1 cellular context compared by ENCODE assay signal in the genomic region with DNA sequence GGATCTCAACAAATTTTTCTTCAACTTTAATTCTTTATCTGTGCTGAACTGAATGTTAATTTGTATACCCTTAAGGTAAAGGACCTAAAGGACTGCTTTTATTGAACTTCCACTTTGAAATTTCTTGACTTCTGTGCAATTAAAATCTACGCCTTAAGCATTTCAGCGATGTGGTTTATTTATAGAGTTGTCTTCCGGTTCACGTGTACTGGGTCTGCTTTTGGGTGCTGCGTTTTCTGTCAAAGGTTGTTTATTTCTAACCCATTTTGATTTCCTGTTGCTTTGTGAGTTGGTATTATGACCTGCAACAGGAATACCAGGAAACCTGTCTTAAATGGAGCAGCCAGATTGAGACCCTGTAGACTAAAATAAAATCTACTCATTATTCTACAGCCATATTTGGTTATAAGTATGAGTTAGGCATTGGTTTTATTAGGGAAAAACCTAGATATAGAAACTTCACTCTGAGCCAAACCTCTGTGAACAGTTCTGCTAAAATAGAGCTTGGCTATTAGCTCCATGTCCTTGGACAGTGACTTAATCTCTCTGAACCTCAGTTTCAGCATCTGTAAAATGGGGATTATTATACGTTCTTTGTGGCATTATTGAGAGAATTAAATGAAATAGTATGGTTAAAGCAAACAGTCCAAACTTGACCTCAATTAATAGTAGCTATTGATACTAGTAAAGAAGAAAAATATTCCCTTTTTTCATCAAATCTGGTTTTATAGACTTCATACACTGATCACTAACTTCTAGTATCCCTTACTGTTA.
A peak's percentile ranks its signal among the peaks of the same experiment; 100 is the strongest.
TF ChIP-seq lines count a peak whose summit lies in the region.

No MANE protein-coding gene starts in this region.

TF ChIP-seq in K562, 482 proteins besides CTCF, POLR2A, EP300 and RAD21:
- TF ChIP-seq, protein P1, sequence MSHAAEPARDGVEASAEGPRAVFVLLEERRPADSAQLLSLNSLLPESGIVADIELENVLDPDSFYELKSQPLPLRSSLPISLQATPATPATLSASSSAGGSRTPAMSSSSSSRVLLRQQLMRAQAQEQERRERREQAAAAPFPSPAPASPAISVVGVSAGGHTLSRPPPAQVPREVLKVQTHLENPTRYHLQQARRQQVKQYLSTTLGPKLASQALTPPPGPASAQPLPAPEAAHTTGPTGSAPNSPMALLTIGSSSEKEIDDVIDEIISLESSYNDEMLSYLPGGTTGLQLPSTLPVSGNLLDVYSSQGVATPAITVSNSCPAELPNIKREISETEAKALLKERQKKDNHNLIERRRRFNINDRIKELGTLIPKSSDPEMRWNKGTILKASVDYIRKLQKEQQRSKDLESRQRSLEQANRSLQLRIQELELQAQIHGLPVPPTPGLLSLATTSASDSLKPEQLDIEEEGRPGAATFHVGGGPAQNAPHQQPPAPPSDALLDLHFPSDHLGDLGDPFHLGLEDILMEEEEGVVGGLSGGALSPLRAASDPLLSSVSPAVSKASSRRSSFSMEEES (CRISPR knock-in tag; IDR thresholded peaks at IDR 0.05): no peak
- no peak for TF ChIP-seq KLF6 (CRISPR knock-in tag; IDR thresholded peaks at IDR 0.05; ENCODE audit: borderline replicate concordance)
- no peak for TF ChIP-seq PRPF4 (IDR thresholded peaks at IDR 0.05; ENCODE audit: insufficient read depth, low read depth, low read length, poor library complexity, severe bottlenecking)
- peak; percentile 58; the same call in 1 of the 2 replicates for TF ChIP-seq ADNP (tag; IDR thresholded peaks at IDR 0.05)
- no peak for TF ChIP-seq GTF2F1 (IDR thresholded peaks at IDR 0.05; ENCODE audit: low read depth, low read length)
- TF ChIP-seq STAT5A (IDR thresholded peaks at IDR 0.05; ENCODE audit: borderline replicate concordance, low read length): no peak
- TF ChIP-seq CCAR2 (IDR thresholded peaks at IDR 0.05; ENCODE audit: low read depth, low read length): no peak
- TF ChIP-seq ZNF311 (CRISPR knock-in tag; IDR thresholded peaks at IDR 0.05): no peak
- no peak for TF ChIP-seq CBX3 (IDR thresholded peaks at IDR 0.05; ENCODE audit: borderline replicate concordance in 1 of 2, low read length in 2 of 2)
- TF ChIP-seq, protein P2, sequence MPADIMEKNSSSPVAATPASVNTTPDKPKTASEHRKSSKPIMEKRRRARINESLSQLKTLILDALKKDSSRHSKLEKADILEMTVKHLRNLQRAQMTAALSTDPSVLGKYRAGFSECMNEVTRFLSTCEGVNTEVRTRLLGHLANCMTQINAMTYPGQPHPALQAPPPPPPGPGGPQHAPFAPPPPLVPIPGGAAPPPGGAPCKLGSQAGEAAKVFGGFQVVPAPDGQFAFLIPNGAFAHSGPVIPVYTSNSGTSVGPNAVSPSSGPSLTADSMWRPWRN (IDR thresholded peaks at IDR 0.05; ENCODE audit: low read depth): no peak
- no peak for TF ChIP-seq ZNF175 (CRISPR knock-in tag; IDR thresholded peaks at IDR 0.05; ENCODE audit: low read depth)
- TF ChIP-seq BCOR (IDR thresholded peaks at IDR 0.05): peak; percentile 81
- TF ChIP-seq ZNF583 (CRISPR knock-in tag; IDR thresholded peaks at IDR 0.05): no peak
- peak; percentile 89 for TF ChIP-seq RBM25 (IDR thresholded peaks at IDR 0.05; ENCODE audit: low read depth, low read length, severe bottlenecking)
- no peak for TF ChIP-seq ZBTB8A (IDR thresholded peaks at IDR 0.05; ENCODE audit: partially characterized antibody)
- TF ChIP-seq GATAD2A (IDR thresholded peaks at IDR 0.05): no peak
- TF ChIP-seq, protein P3, sequence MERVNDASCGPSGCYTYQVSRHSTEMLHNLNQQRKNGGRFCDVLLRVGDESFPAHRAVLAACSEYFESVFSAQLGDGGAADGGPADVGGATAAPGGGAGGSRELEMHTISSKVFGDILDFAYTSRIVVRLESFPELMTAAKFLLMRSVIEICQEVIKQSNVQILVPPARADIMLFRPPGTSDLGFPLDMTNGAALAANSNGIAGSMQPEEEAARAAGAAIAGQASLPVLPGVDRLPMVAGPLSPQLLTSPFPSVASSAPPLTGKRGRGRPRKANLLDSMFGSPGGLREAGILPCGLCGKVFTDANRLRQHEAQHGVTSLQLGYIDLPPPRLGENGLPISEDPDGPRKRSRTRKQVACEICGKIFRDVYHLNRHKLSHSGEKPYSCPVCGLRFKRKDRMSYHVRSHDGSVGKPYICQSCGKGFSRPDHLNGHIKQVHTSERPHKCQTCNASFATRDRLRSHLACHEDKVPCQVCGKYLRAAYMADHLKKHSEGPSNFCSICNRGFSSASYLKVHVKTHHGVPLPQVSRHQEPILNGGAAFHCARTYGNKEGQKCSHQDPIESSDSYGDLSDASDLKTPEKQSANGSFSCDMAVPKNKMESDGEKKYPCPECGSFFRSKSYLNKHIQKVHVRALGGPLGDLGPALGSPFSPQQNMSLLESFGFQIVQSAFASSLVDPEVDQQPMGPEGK (CRISPR knock-in tag; IDR thresholded peaks at IDR 0.05; ENCODE audit: borderline replicate concordance): no peak
- TF ChIP-seq TOE1 (IDR thresholded peaks at IDR 0.05; ENCODE audit: borderline replicate concordance): no peak
- TF ChIP-seq TOE1 (CRISPR knock-in tag; IDR thresholded peaks at IDR 0.05; ENCODE audit: borderline replicate concordance, low read depth): no peak
- TF ChIP-seq KDM2B (CRISPR knock-in tag; IDR thresholded peaks at IDR 0.05): no peak
- TF ChIP-seq SUPT5H (IDR thresholded peaks at IDR 0.05): no peak
- TF ChIP-seq NR2F6 (CRISPR knock-in tag; IDR thresholded peaks at IDR 0.05): no peak
- no peak for TF ChIP-seq LARP7 (IDR thresholded peaks at IDR 0.05)
- TF ChIP-seq, protein P4, sequence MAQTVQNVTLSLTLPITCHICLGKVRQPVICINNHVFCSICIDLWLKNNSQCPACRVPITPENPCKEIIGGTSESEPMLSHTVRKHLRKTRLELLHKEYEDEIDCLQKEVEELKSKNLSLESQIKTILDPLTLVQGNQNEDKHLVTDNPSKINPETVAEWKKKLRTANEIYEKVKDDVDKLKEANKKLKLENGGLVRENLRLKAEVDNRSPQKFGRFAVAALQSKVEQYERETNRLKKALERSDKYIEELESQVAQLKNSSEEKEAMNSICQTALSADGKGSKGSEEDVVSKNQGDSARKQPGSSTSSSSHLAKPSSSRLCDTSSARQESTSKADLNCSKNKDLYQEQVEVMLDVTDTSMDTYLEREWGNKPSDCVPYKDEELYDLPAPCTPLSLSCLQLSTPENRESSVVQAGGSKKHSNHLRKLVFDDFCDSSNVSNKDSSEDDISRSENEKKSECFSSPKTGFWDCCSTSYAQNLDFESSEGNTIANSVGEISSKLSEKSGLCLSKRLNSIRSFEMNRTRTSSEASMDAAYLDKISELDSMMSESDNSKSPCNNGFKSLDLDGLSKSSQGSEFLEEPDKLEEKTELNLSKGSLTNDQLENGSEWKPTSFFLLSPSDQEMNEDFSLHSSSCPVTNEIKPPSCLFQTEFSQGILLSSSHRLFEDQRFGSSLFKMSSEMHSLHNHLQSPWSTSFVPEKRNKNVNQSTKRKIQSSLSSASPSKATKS (CRISPR knock-in tag; IDR thresholded peaks at IDR 0.05): no peak
- TF ChIP-seq ETV5 (CRISPR knock-in tag; IDR thresholded peaks at IDR 0.05; ENCODE audit: low read depth): no peak
- TF ChIP-seq SMARCA4 (IDR thresholded peaks at IDR 0.05): no peak
- TF ChIP-seq ZNF197 (CRISPR knock-in tag; IDR thresholded peaks at IDR 0.05; ENCODE audit: low read depth): no peak
- no peak for TF ChIP-seq RBBP5 (IDR thresholded peaks at IDR 0.05; ENCODE audit: borderline replicate concordance, insufficient read depth, low read length, poor library complexity, severe bottlenecking)
- TF ChIP-seq, protein P5, sequence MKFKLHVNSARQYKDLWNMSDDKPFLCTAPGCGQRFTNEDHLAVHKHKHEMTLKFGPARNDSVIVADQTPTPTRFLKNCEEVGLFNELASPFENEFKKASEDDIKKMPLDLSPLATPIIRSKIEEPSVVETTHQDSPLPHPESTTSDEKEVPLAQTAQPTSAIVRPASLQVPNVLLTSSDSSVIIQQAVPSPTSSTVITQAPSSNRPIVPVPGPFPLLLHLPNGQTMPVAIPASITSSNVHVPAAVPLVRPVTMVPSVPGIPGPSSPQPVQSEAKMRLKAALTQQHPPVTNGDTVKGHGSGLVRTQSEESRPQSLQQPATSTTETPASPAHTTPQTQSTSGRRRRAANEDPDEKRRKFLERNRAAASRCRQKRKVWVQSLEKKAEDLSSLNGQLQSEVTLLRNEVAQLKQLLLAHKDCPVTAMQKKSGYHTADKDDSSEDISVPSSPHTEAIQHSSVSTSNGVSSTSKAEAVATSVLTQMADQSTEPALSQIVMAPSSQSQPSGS (CRISPR knock-in tag; IDR thresholded peaks at IDR 0.05): no peak
- no peak for TF ChIP-seq THRAP3 (IDR thresholded peaks at IDR 0.05; ENCODE audit: borderline replicate concordance)
- TF ChIP-seq, protein P6, sequence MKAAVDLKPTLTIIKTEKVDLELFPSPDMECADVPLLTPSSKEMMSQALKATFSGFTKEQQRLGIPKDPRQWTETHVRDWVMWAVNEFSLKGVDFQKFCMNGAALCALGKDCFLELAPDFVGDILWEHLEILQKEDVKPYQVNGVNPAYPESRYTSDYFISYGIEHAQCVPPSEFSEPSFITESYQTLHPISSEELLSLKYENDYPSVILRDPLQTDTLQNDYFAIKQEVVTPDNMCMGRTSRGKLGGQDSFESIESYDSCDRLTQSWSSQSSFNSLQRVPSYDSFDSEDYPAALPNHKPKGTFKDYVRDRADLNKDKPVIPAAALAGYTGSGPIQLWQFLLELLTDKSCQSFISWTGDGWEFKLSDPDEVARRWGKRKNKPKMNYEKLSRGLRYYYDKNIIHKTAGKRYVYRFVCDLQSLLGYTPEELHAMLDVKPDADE (conservative IDR thresholded peaks at IDR 0.05; ENCODE audit: control insufficient read depth, low read depth, low read length): no peak
- TF ChIP-seq XRCC4 (IDR thresholded peaks at IDR 0.05; ENCODE audit: extremely low read depth, insufficient read depth, insufficient read length): no peak
- TF ChIP-seq, protein P7, sequence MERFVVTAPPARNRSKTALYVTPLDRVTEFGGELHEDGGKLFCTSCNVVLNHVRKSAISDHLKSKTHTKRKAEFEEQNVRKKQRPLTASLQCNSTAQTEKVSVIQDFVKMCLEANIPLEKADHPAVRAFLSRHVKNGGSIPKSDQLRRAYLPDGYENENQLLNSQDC (CRISPR knock-in tag; IDR thresholded peaks at IDR 0.05): no peak
- no peak for TF ChIP-seq ZNF408 (CRISPR knock-in tag; IDR thresholded peaks at IDR 0.05; ENCODE audit: low read depth)
- TF ChIP-seq KDM1A (IDR thresholded peaks at IDR 0.05): peak; percentile 38; a peak in 1 of 4 replicates
- TF ChIP-seq MEF2A (IDR thresholded peaks at IDR 0.05; ENCODE audit: control insufficient read depth, low read depth, low read length): no peak
